8 cellular contexts compared by ENCODE assay signal in the genomic region with DNA sequence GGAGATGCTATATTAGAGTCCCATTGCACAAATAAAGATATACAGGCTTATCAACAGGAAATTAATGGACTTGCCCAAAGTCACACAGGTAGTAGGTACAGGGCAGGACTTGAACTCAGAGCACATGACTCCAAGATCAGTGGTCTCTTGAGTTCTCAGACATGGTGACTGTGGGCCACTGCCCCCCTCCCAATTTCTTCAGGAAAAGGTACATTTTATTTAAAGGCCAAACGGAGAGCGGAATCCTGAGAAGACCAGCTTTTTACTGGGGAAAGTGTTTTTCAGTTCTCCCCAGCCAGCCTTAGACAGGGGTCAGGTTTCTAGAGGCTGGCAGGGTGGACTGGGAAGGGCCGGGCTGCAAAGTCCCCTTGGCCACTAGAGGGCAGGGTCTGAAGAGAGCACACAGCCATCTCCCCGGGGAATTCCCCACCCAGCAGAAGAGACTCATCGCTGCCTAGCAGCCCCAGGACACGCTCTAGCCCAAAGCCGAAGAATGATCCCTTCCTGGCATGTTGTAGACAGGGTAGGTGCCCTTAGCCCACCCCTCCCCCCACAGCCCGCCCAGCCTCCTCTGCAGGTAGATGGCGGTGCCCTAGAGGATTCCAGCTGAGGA. TPM values are rescaled to one million over a fixed set of nuclear protein-coding genes. Genes with fewer than 3 reads are reported as not detected.
DNase-seq lines count a peak whose midpoint lies in the region; ATAC-seq and TF ChIP-seq lines count a peak whose summit lies in the region.

No MANE protein-coding gene starts in this region.

- intact Hi-C loops in prostate gland (cut with DNase I) = loop anchor here (5.0 kb wide), 2 partner anchors 143 to 252 kb away; no protein-coding TSS in a partner anchor
- intact Hi-C loops in uterus (cut with DNase I; ENCODE audit: low total_unique reads) = loop anchor here (5.0 kb wide), 2 partner anchors 143 to 252 kb away; no protein-coding TSS in a partner anchor

- no peaks in the 10 kb centered on the region for H3K36me3 ChIP-seq in prostate gland
- H3K36me3 ChIP-seq in uterus = no peaks in the 10 kb centered on the region

- H3K9me3 ChIP-seq in prostate gland (no peaks in the 10 kb centered on the region), uterus (no peaks in the 10 kb centered on the region)

- TF ChIP-seq CTCF in glutamatergic neuron (IDR thresholded peaks at IDR 0.05; ENCODE audit: partially characterized antibody, unreplicated experiment) = peak; percentile 86
- peak; percentile 61 to 80 (median 70) for TF ChIP-seq CTCF in prostate gland (IDR thresholded peaks at IDR 0.05)
- peak; percentile 27 to 63 (median 46) for TF ChIP-seq CTCF in uterus (IDR thresholded peaks at IDR 0.05)

- H3K4me1 ChIP-seq in prostate gland (replicated peaks) (no peaks in the 10 kb centered on the region), uterus (peaks cover 0 to 5% of the 10 kb centered on the region in 2 donors)

- DNase-seq in EH (ENCODE audit: low read depth) (peak; percentile 85), LoVo (ENCODE audit: low spot score) (peak; percentile 70), SK-N-DZ (ENCODE audit: low spot score) (peak; percentile 83), glutamatergic neuron (peak; percentile 74), prostate gland (ENCODE audit: low spot score) (peak; percentile 68), uterus (peak; percentile 54 to 58)
- DNase-seq in activated naive CD4-positive, alpha-beta T cell treated with Interleukin-2 at 50 U/mL for 16 hours = peak; percentile 83

- H3K4me1 Mint-ChIP-seq in glutamatergic neuron (ENCODE audit: low read depth, unreplicated experiment) = no peaks in the 10 kb centered on the region

- no peak for TF ChIP-seq POLR2A in prostate gland (IDR thresholded peaks at IDR 0.05)
- TF ChIP-seq POLR2A in uterus (IDR thresholded peaks at IDR 0.05) = no peak

- no peaks in the 10 kb centered on the region for H3K36me3 Mint-ChIP-seq in glutamatergic neuron (ENCODE audit: unreplicated experiment)

- WGBS in prostate gland = 28% methylated on average over 9 of the region's 9 CpGs

- ATAC-seq in GM21825 (IDR thresholded peaks at IDR 0.05; ENCODE audit: unreplicated experiment) = peak; percentile 87

- H3K9me3 Mint-ChIP-seq in glutamatergic neuron (ENCODE audit: unreplicated experiment) = no peaks in the 10 kb centered on the region

- H3K4me3 Mint-ChIP-seq in glutamatergic neuron (ENCODE audit: unreplicated experiment) = no peak overlapping the region

- H3K27ac Mint-ChIP-seq in glutamatergic neuron (ENCODE audit: unreplicated experiment) = no peak overlapping the region

- no peak overlapping the region for H3K4me3 ChIP-seq in prostate gland
- H3K4me3 ChIP-seq in uterus = no peak overlapping the region

- H3K27me3 ChIP-seq in prostate gland (replicated peaks; ENCODE audit: insufficient read depth) (no peaks in the 10 kb centered on the region), uterus (no peaks in the 10 kb centered on the region)

- no peak overlapping the region for H3K27ac ChIP-seq in prostate gland
- no peak overlapping the region for H3K27ac ChIP-seq in uterus

- H3K27me3 Mint-ChIP-seq in glutamatergic neuron (ENCODE audit: unreplicated experiment) = peaks cover 1% of the 10 kb centered on the region

RNA-seq across cellular contexts. Expression of a gene that starts 29.7 kb away (rescaled TPM):
- polyA plus RNA-seq in SK-N-DZ (2014; cell fraction: cytosol; rRNA removed) = 8.6 and 10.3 TPM in 2 replicates
- 34.6 and 41.6 TPM in 2 replicates for polyA plus RNA-seq in SK-N-DZ (2014; cell fraction: nucleus; rRNA removed)
- total RNA-seq in glutamatergic neuron (ENCODE audit: unreplicated experiment) (3.5 TPM), prostate gland (10 to 100 TPM; 20.2 to 22.0 TPM), uterus (10 to 100 TPM in 2 of 4 donors, 1 to 10 TPM in 2; 3.6 to 29.3 (median 9.7) TPM)
